In the genomic region with DNA sequence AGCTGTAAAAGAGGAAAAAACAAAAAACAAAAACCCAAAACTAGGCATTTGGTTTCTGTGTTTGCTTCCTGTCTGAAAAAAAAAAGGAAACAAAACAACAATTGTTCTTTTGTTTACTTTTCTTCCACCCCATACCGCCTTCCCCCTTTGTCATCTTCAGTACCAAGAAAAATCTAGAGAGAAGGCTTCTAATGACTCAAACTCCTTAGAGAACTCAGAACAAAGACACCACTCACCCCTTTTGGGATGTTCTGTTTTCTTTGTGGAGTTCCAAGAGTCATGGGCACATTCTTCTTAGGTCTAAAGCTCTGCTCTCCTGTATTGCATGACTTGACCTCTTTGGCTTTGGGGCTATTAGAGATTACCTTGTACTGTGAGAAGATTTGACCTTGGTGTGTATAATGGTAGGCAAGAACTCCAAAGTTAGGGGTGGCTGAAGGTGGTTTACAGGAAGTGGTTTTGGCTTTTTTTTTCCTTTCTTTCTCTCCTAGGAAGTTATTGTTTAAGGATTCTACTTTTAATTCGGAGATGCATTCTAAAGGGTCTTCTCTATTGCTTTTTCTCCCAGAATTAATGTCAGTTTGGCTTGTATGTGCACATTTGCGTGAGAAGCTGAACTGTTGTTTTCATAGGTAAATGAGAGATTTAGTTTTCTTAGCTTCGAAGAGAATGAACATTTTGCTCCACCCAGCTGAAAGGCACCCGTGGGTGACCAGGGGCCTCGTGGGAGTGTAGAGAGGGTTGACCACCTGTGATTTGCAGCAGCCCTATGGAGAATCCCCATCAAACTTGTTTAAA, we compare ENCODE assay signal across 14 cellular contexts. TPM values are rescaled to one million over a fixed set of nuclear protein-coding genes. Genes with fewer than 3 reads are reported as not detected.
A peak's percentile ranks its signal among the peaks of the same experiment; 100 is the strongest.
DNase-seq lines count a peak whose midpoint lies in the region; ATAC-seq and TF ChIP-seq lines count a peak whose summit lies in the region.
"Had no signal": no experiment of that assay in that cellular context is flagged by ENCODE, and none has a peak within 500 bp of the region (broad histone marks: within the 10 kb centered on the region; RNA-seq: fewer than 3 reads in every experiment).

No MANE protein-coding gene starts in this region.

- no peaks in the 10 kb centered on the region for H3K36me3 ChIP-seq in BLaER1

- POLR2A ChIA-PET in HEK293T (lab: Yijun Ruan, JAX), result no interaction called here

- H4K20me1 ChIP-seq in BLaER1, result no peaks in the 10 kb centered on the region

- no peak overlapping the region for H3K4me3 ChIP-seq in BLaER1
- H3K4me3 ChIP-seq: mucosa of descending colon had no signal

- peaks cover 10% of the 10 kb centered on the region for H3K4me1 ChIP-seq in BLaER1

- H3K4me2 ChIP-seq in BLaER1, result peak overlapping the region; percentile 33; the same call in 1 of the 2 replicates

- peak; percentile 65 for DNase-seq in HT1080 (ENCODE audit: low read depth)
- DNase-seq in activated CD4-positive, alpha-beta T cell treated with anti-CD3 and anti-CD28 coated beads, Interleukin-2, amount 50 U/mL, for 4 hours, result no peak
- DNase-seq in HEK293T (ENCODE audit: extremely low spot score), result no peak
- no peak for DNase-seq in stimulated activated CD4-positive, alpha-beta T cell treated with anti-CD3 and anti-CD28 coated beads, Interleukin-1b, Interleukin-23, amount 100 ng/mL, for 48 hours
- no peak for DNase-seq in NCI-H1930 (lab: John Stamatoyannopoulos, UW)
- DNase-seq: activated naive CD4-positive, alpha-beta T cell treated with anti-CD3 and anti-CD28 coated beads, Interleukin-2, amount 10 ng/mL, durations not matched to agents 7 days and 5 days; cortex of kidney; head of caudate nucleus; NCI-H187 had no signal

- no peaks in the 10 kb centered on the region for H3K27me3 ChIP-seq in BLaER1

- H3K9me3 ChIP-seq in BLaER1, result peaks cover 10% of the 10 kb centered on the region

- ATAC-seq in GM19372 (IDR thresholded peaks at IDR 0.05; ENCODE audit: low read depth, unreplicated experiment), result peak; percentile 36
- ATAC-seq in HG02852 (IDR thresholded peaks at IDR 0.05; ENCODE audit: unreplicated experiment), result peak; percentile 43
- ATAC-seq: Panc1 had no signal

- no peak overlapping the region for H3K27ac ChIP-seq in BLaER1

- H3K9ac ChIP-seq in BLaER1, result no peak overlapping the region

- CTCF ChIA-PET in HEK293T (lab: Yijun Ruan, JAX), result no interaction called here

TF ChIP-seq in HEK293T, 16 proteins besides CTCF, POLR2A, EP300 and RAD21:
- TF ChIP-seq ZNF384 (IDR thresholded peaks at IDR 0.05) (no peak), BHLHE40 (IDR thresholded peaks at IDR 0.05; ENCODE audit: borderline replicate concordance) (no peak), HDGF (IDR thresholded peaks at IDR 0.05; ENCODE audit: borderline replicate concordance) (no peak), CTBP1 (IDR thresholded peaks at IDR 0.05; ENCODE audit: borderline replicate concordance) (no peak), NFRKB (IDR thresholded peaks at IDR 0.05) (no peak), SP1 (IDR thresholded peaks at IDR 0.05) (no peak), ELF4 (IDR thresholded peaks at IDR 0.05) (no peak), ARNT (IDR thresholded peaks at IDR 0.05) (no peak), FOXM1 (IDR thresholded peaks at IDR 0.05; ENCODE audit: borderline replicate concordance) (no peak), L3MBTL2 (conservative IDR thresholded peaks at IDR 0.05) (no peak), TARDBP (IDR thresholded peaks at IDR 0.05) (no peak), FOXK2 (IDR thresholded peaks at IDR 0.05) (no peak), FOXA1 (IDR thresholded peaks at IDR 0.05) (no peak), SUZ12 (IDR thresholded peaks at IDR 0.05) (no peak), LEF1 (IDR thresholded peaks at IDR 0.05; ENCODE audit: borderline replicate concordance) (no peak)
- TF ChIP-seq, protein P1, sequence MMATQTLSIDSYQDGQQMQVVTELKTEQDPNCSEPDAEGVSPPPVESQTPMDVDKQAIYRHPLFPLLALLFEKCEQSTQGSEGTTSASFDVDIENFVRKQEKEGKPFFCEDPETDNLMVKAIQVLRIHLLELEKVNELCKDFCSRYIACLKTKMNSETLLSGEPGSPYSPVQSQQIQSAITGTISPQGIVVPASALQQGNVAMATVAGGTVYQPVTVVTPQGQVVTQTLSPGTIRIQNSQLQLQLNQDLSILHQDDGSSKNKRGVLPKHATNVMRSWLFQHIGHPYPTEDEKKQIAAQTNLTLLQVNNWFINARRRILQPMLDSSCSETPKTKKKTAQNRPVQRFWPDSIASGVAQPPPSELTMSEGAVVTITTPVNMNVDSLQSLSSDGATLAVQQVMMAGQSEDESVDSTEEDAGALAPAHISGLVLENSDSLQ (IDR thresholded peaks at IDR 0.05), result no peak

RNA-seq across cellular contexts. Expression of gene ZBTB20, which starts 39.5 kb away (rescaled TPM):
- 6.0 and 6.4 TPM in 2 replicates for total RNA-seq in HT1080 (2014; rRNA removed; shearing (Covaris generic))
- 0.30 and 0.86 TPM in 2 replicates for polyA plus RNA-seq in HT1080 (2015; cell fraction: cytosol; rRNA removed)
- 0.51 and 1.1 TPM in 2 replicates for polyA plus RNA-seq in HT1080 (2015; cell fraction: nucleus; rRNA removed)
